9 cellular contexts compared by ENCODE assay signal in the genomic region with DNA sequence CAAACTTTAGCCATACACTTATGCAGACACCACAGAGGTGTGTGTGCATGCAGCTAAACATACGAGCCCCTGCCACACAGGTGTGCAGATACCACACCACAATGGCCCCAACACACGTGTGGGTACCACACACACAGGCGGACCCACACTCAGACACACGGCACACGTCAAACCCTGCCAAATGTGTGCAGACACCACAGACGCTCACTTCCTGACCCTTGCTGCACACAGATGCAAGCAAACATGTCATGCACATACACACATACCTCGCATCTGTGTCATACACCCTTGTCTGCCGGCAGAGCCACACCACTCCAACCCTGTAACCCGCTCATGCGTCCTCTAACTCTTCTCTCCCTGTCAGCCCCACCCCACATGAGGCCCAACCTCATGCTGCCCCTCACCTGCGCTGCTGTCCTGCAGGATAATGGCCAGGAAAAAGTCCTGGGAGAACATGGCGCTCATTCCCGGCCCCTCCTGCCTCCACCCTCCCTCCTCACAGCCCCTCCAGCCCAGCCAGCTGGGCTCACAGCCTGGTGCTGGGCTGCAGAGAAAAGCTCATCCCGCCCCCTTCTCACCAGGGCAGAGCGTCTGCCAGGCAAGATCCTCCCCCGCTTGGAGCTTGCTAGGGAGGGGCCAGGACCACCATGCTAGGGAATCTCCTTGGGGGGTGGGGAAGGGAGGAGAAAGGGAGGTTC. TPM values are rescaled to one million over a fixed set of nuclear protein-coding genes. Genes with fewer than 3 reads are reported as not detected.
DNase-seq lines count a peak whose midpoint lies in the region; ATAC-seq and TF ChIP-seq lines count a peak whose summit lies in the region.
"Had no signal": no experiment of that assay in that cellular context is flagged by ENCODE, and none has a peak within 500 bp of the region (broad histone marks: within the 10 kb centered on the region; RNA-seq: fewer than 3 reads in every experiment).

No MANE protein-coding gene starts in this region.

- TF ChIP-seq POLR2A in GM18505 (IDR thresholded peaks at IDR 0.05; ENCODE audit: borderline replicate concordance, extremely low read depth, insufficient read depth, insufficient read length): no peak
- TF ChIP-seq POLR2A in esophagus squamous epithelium (IDR thresholded peaks at IDR 0.05): no peak

- H3K4me1 ChIP-seq in esophagus squamous epithelium: peaks cover 0 to 19% (median 0%) of the 10 kb centered on the region in 3 donors

- H3K4me1 Mint-ChIP-seq in IgD-negative memory B cell (peaks cover 15 to 31% (median 22%) of the 10 kb centered on the region in 3 donors), natural killer cell (peaks cover 44 to 65% of the 10 kb centered on the region in 2 donors)

- no peak for TF ChIP-seq CTCF in natural killer cell (IDR thresholded peaks at IDR 0.05)
- no peak for TF ChIP-seq CTCF in esophagus squamous epithelium (IDR thresholded peaks at IDR 0.05)

- peak in 1 of 3 donors; percentile 20 for ATAC-seq in natural killer cell
- no peak for ATAC-seq in GM18505 (IDR thresholded peaks at IDR 0.05; ENCODE audit: unreplicated experiment)

- peak overlapping the region in 2 of 3 donors; percentile 46 to 54 for H3K27ac Mint-ChIP-seq in IgD-negative memory B cell
- H3K27ac Mint-ChIP-seq in natural killer cell: peak overlapping the region; percentile 69 to 96

- peaks cover 1% of the 10 kb centered on the region for H3K27me3 Mint-ChIP-seq in IgD-negative memory B cell
- no peaks in the 10 kb centered on the region for H3K27me3 Mint-ChIP-seq in natural killer cell (ENCODE audit: low read depth in 2 of 2)

- H3K36me3 ChIP-seq in esophagus squamous epithelium: peaks cover 0 to 48% (median 0%) of the 10 kb centered on the region in 3 donors

- no peak overlapping the region for H3K27ac ChIP-seq in esophagus squamous epithelium
- H3K27ac ChIP-seq: KMS-11 had no signal

- WGBS in esophagus squamous epithelium, 2 donors: 63 to 82% methylated on average over 4 to 11 of the region's 16 CpGs

- intact Hi-C loops in natural killer cell (cut with micrococcal nuclease) (no loop called here), esophagus squamous epithelium (cut with DNase I) (no loop called here)

- DNase-seq in D341Med (ENCODE audit: low spot score) (peak; percentile 47), natural killer cell (no peak), CD1c-positive myeloid dendritic cell (ENCODE audit: extremely low spot score) (no peak), H4 (ENCODE audit: low spot score) (no peak), esophagus squamous epithelium (lab: John Stamatoyannopoulos, UW) (no peak)
- DNase-seq in central memory CD4-positive, alpha-beta T cell: peak; percentile 42

- H3K9me3 ChIP-seq in esophagus squamous epithelium: no peaks in the 10 kb centered on the region

- H3K9me3 Mint-ChIP-seq in IgD-negative memory B cell (no peaks in the 10 kb centered on the region), natural killer cell (no peaks in the 10 kb centered on the region)

- H3K36me3 Mint-ChIP-seq in IgD-negative memory B cell (no peaks in the 10 kb centered on the region), natural killer cell (no peaks in the 10 kb centered on the region)

- H3K27me3 ChIP-seq in esophagus squamous epithelium: no peaks in the 10 kb centered on the region

- H3K4me3 Mint-ChIP-seq in IgD-negative memory B cell: peak overlapping the region in 3 of 4 donors; percentile 9 to 67 (median 31)
- no peak overlapping the region for H3K4me3 Mint-ChIP-seq in natural killer cell

- H3K4me3 ChIP-seq in esophagus squamous epithelium: no peak overlapping the region

RNA-seq across cellular contexts. Expression of gene SMPD1, which starts 14.2 kb away (rescaled TPM):
- polyA plus RNA-seq in IgD-negative memory B cell: 4.9 TPM
- total RNA-seq in natural killer cell: 10 to 100 TPM; 52.7 to 63.3 (median 56.1) TPM
- 44.5 and 80.7 TPM in 2 replicates for total RNA-seq in H4 (2014; rRNA removed; shearing (Covaris generic))
- total RNA-seq in esophagus squamous epithelium: 10 to 100 TPM; 11.6 to 21.4 (median 14.3) TPM

RNA-seq across cellular contexts. Expression of gene APBB1, which starts 14.4 kb away (rescaled TPM):
- polyA plus RNA-seq in IgD-negative memory B cell: 21.4 TPM
- 10 to 100 TPM; 62.8 to 77.1 (median 67.5) TPM for total RNA-seq in natural killer cell
- 5.2 and 6.3 TPM in 2 replicates for total RNA-seq in H4 (2014; rRNA removed; shearing (Covaris generic))
- total RNA-seq in esophagus squamous epithelium: 10 to 100 TPM in 2 of 4 donors, 1 to 10 TPM in 2; 2.7 to 29.0 (median 9.9) TPM

RNA-seq across cellular contexts. Expression of gene HPX, which starts 36.3 kb away (rescaled TPM):
- polyA plus RNA-seq in IgD-negative memory B cell: 0.46 TPM
- total RNA-seq in natural killer cell (1 to 10 TPM in 1 of 3 donors, under 1 TPM in 2; 0.35 to 1.5 (median 0.98) TPM), esophagus squamous epithelium (under 1 TPM in 1 of 4 donors, not detected in 3; 0.76 TPM)
- 0.72 TPM in 1 of 2 replicates, not detected in the other for total RNA-seq in H4 (2014; rRNA removed; shearing (Covaris generic))

Comparison
In these comparisons a context has a peak if more than half of its experiments do, and no peak if none do; other contexts are left out.
1. DNase-seq: peak in D341Med (single experiment) and central memory CD4-positive, alpha-beta T cell (single experiment); none in natural killer cell (single experiment), CD1c-positive myeloid dendritic cell (single experiment), H4 (single experiment) and esophagus squamous epithelium (single experiment).